9 cellular contexts compared by ENCODE assay signal in the genomic region with DNA sequence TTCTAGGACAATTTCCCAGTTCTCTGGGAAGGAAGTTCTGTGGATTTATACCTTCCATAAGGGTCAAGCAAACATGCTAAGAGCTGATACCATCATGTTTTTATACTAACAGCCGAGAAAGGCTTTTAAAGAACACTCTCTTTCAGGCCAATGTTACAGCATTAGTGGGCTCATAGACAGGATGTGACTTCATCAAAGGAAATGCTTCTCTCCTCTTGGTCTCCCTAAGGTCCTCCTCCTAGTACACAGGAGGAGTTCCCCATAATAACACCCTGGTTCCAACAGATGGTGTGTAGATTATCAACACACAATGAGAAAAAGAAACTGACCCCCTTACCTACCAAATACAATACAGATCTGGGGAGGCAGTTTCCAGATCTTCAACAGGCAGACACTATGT.
DNase-seq lines count a peak whose midpoint lies in the region; ATAC-seq and TF ChIP-seq lines count a peak whose summit lies in the region.
"Had no signal": no experiment of that assay in that cellular context is flagged by ENCODE, and none has a peak within 500 bp of the region (broad histone marks: within the 10 kb centered on the region; RNA-seq: fewer than 3 reads in every experiment).

No MANE protein-coding gene starts in this region.

- H3K9me3 ChIP-seq in RWPE2 (ENCODE audit: severe bottlenecking): no peaks in the 10 kb centered on the region

- H3K27ac Mint-ChIP-seq in stimulated activated naive CD8-positive, alpha-beta T cell treated with anti-CD3 and anti-CD28 coated beads, Interleukin-15, amount 100 ng/mL, for 72 hours: no peak overlapping the region
- peak overlapping the region; percentile 85 for H3K27ac Mint-ChIP-seq in stimulated activated effector memory CD8-positive, alpha-beta T cell treated with anti-CD3 and anti-CD28 coated beads, Interleukin-12 subunit alpha, Interleukin-12 subunit beta, amount 100 ng/mL, for 72 hours

- peaks cover 24% of the 10 kb centered on the region for H3K4me1 Mint-ChIP-seq in stimulated activated naive CD8-positive, alpha-beta T cell treated with anti-CD3 and anti-CD28 coated beads, Interleukin-15, amount 100 ng/mL, for 72 hours
- H3K4me1 Mint-ChIP-seq in stimulated activated effector memory CD8-positive, alpha-beta T cell treated with anti-CD3 and anti-CD28 coated beads, Interleukin-12 subunit alpha, Interleukin-12 subunit beta, amount 100 ng/mL, for 72 hours: peaks cover 19% of the 10 kb centered on the region

- no peak overlapping the region for H3K4me3 Mint-ChIP-seq in stimulated activated naive CD8-positive, alpha-beta T cell treated with anti-CD3 and anti-CD28 coated beads, Interleukin-15, amount 100 ng/mL, for 72 hours
- H3K4me3 Mint-ChIP-seq in stimulated activated effector memory CD8-positive, alpha-beta T cell treated with anti-CD3 and anti-CD28 coated beads, Interleukin-12 subunit alpha, Interleukin-12 subunit beta, amount 100 ng/mL, for 72 hours: no peak overlapping the region

- H3K27ac ChIP-seq in RWPE2 (ENCODE audit: poor library complexity, severe bottlenecking): no peak overlapping the region
- H3K27ac ChIP-seq in RWPE1: no peak overlapping the region

- H3K36me3 ChIP-seq in RWPE2 (ENCODE audit: low read depth): peaks cover 39% of the 10 kb centered on the region

- ATAC-seq in stimulated activated naive CD8-positive, alpha-beta T cell treated with anti-CD3 and anti-CD28 coated beads, Interleukin-15, amount 100 ng/mL, for 72 hours: peak; percentile 80
- no peak for ATAC-seq in stimulated activated naive CD8-positive, alpha-beta T cell treated with anti-CD3 and anti-CD28 coated beads, Interleukin-15, Interleukin-2, amounts not matched to agents 100 U/mL and 50 U/mL, for 24 hours
- peak; percentile 25; the same call in 1 of the 3 replicates for ATAC-seq in RWPE2 (ENCODE audit: low read depth)
- ATAC-seq in stimulated activated effector memory CD8-positive, alpha-beta T cell treated with anti-CD3 and anti-CD28 coated beads, Interleukin-12 subunit alpha, Interleukin-12 subunit beta, amount 100 ng/mL, for 72 hours: peak; percentile 85
- no peak for ATAC-seq in GM18858 (IDR thresholded peaks at IDR 0.05; ENCODE audit: unreplicated experiment)
- ATAC-seq: left colon had no signal

- no peak for DNase-seq in stimulated activated naive CD8-positive, alpha-beta T cell treated with anti-CD3 and anti-CD28 coated beads, Interleukin-15, amount 100 ng/mL, for 72 hours
- no peak for DNase-seq in stimulated activated naive CD8-positive, alpha-beta T cell treated with anti-CD3 and anti-CD28 coated beads, Interleukin-15, Interleukin-2, amounts not matched to agents 100 U/mL and 50 U/mL, for 24 hours
- DNase-seq in RWPE2 (ENCODE audit: low spot score) (no peak), fibroblast of gingiva (ENCODE audit: low read depth) (peak; percentile 31), RWPE1 (ENCODE audit: low spot score) (no peak)
- no peak for DNase-seq in stimulated activated effector memory CD8-positive, alpha-beta T cell treated with anti-CD3 and anti-CD28 coated beads, Interleukin-12 subunit alpha, Interleukin-12 subunit beta, amount 100 ng/mL, for 72 hours (ENCODE audit: low spot score in 2 of 2)
- DNase-seq in activated naive CD4-positive, alpha-beta T cell treated with Interleukin-2 at 50 U/mL for 16 hours: no peak
- DNase-seq: left colon had no signal

- H3K36me3 Mint-ChIP-seq in stimulated activated effector memory CD8-positive, alpha-beta T cell treated with anti-CD3 and anti-CD28 coated beads, Interleukin-12 subunit alpha, Interleukin-12 subunit beta, amount 100 ng/mL, for 72 hours: peaks cover 52% of the 10 kb centered on the region

- no peaks in the 10 kb centered on the region for H3K27me3 ChIP-seq in RWPE2 (ENCODE audit: insufficient read depth, poor library complexity, severe bottlenecking)

- H3K27me3 Mint-ChIP-seq in stimulated activated naive CD8-positive, alpha-beta T cell treated with anti-CD3 and anti-CD28 coated beads, Interleukin-15, amount 100 ng/mL, for 72 hours: no peaks in the 10 kb centered on the region

- no peaks in the 10 kb centered on the region for H3K4me1 ChIP-seq in RWPE2 (ENCODE audit: insufficient read depth, poor library complexity, severe bottlenecking)

- POLR2A ChIA-PET in RWPE1 (lab: Yijun Ruan, JAX; ENCODE audit: low non-redundant PET): no interaction called here

- H3K9me3 Mint-ChIP-seq in stimulated activated naive CD8-positive, alpha-beta T cell treated with anti-CD3 and anti-CD28 coated beads, Interleukin-15, amount 100 ng/mL, for 72 hours: peaks cover 0 to 13% of the 10 kb centered on the region in 2 donors
- H3K9me3 Mint-ChIP-seq in stimulated activated effector memory CD8-positive, alpha-beta T cell treated with anti-CD3 and anti-CD28 coated beads, Interleukin-12 subunit alpha, Interleukin-12 subunit beta, amount 100 ng/mL, for 72 hours: no peaks in the 10 kb centered on the region

- TF ChIP-seq CTCF in RWPE2 (IDR thresholded peaks at IDR 0.05; ENCODE audit: poor library complexity, severe bottlenecking): no peak
- no peak for TF ChIP-seq CTCF in RWPE1 (conservative IDR thresholded peaks at IDR 0.05; ENCODE audit: low read depth)

- CTCF ChIA-PET in RWPE1 (lab: Yijun Ruan, JAX): interaction anchor here (0.6 kb wide), 1 partner anchor 67 kb away, joined by 7 read pairs; no protein-coding TSS in a partner anchor

- no peak overlapping the region for H3K4me3 ChIP-seq in RWPE2 (ENCODE audit: severe bottlenecking)

Comparison
In these comparisons a context has a peak if more than half of its experiments do, and no peak if none do; other contexts are left out.
1. ATAC-seq: peak in stimulated activated naive CD8-positive, alpha-beta T cell treated with anti-CD3 and anti-CD28 coated beads, Interleukin-15, amount 100 ng/mL, for 72 hours (single experiment), RWPE2 (single experiment) and stimulated activated effector memory CD8-positive, alpha-beta T cell treated with anti-CD3 and anti-CD28 coated beads, Interleukin-12 subunit alpha, Interleukin-12 subunit beta, amount 100 ng/mL, for 72 hours (single experiment); none in stimulated activated naive CD8-positive, alpha-beta T cell treated with anti-CD3 and anti-CD28 coated beads, Interleukin-15, Interleukin-2, amounts not matched to agents 100 U/mL and 50 U/mL, for 24 hours (single experiment) and GM18858 (single experiment).